Comparison of ENCODE assay signal across 19 cellular contexts in the genomic region with DNA sequence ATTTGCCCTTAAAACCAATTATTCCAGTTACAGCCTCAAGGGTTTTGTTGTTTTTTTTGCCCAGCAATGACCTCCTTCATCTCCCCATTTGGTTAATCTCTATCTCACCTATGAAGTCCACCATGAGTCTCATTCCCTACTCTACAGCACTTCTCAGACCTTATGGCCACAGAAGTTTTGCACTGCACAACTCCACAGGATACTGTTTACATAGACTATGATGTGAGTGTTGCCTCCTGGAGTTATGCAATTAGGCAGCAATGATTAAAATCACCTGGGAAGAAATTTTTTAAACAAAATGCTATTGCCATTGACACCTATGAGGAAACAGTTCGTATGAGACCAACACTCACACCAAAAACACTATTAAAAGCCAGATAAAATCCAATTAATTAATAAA.
"Had no signal": no experiment of that assay in that cellular context is flagged by ENCODE, and none has a peak within 500 bp of the region (broad histone marks: within the 10 kb centered on the region; RNA-seq: fewer than 3 reads in every experiment).

No MANE protein-coding gene starts in this region.

- H3K4me2 ChIP-seq: hepatocyte had no signal

- H3K36me3 ChIP-seq: pancreas, prostate gland, uterus had no signal

- H3K9me3 ChIP-seq: pancreas, prostate gland had no signal

- H3K4me3 ChIP-seq: hepatocyte, lower lobe of right lung, pancreas, prostate gland, sigmoid colon, spleen, suprapubic skin, thoracic aorta, tibial artery, uterus had no signal

- DNase-seq: islet precursor cell; lower lobe of right lung; mammary epithelial cell; naive thymus-derived CD8-positive, alpha-beta T cell; nucleus accumbens; posterior cingulate gyrus; right cardiac atrium; sigmoid colon; spleen; stimulated activated CD4-positive, alpha-beta T cell treated with anti-CD3 and anti-CD28 coated beads, Interleukin-4, amount 100 ng/mL, for 24 hours; stimulated activated naive CD4-positive, alpha-beta T cell; tibial artery; uterus had no signal

- H3K27me3 ChIP-seq: hepatocyte, pancreas, sigmoid colon, spleen, suprapubic skin, tibial artery had no signal

- ATAC-seq: lower lobe of right lung; naive thymus-derived CD8-positive, alpha-beta T cell; right cardiac atrium; stimulated activated effector memory CD8-positive, alpha-beta T cell treated with anti-CD3 and anti-CD28 coated beads, Interleukin-12 subunit alpha, Interleukin-12 subunit beta, amount 100 ng/mL, for 72 hours had no signal

- H2AFZ ChIP-seq: hepatocyte had no signal

- H3K79me2 ChIP-seq: hepatocyte had no signal

- H3K27ac ChIP-seq: hepatocyte, lower lobe of right lung, pancreas, prostate gland, sigmoid colon, spleen, suprapubic skin, thoracic aorta, tibial artery, uterus had no signal

- H3K4me1 ChIP-seq: lower lobe of right lung, prostate gland, spleen, suprapubic skin, tibial artery, uterus had no signal
